In genomic region chr2:222424729-222425671, GRCh38 we compare ENCODE assay signal across 9 cellular contexts. TPM values are rescaled to one million over a fixed set of nuclear protein-coding genes. Genes with fewer than 3 reads are reported as not detected.
DNase-seq lines count a peak whose midpoint lies in the region; ATAC-seq and TF ChIP-seq lines count a peak whose summit lies in the region.
"Had no signal": no experiment of that assay in that cellular context is flagged by ENCODE, and none has a peak within 500 bp of the region (broad histone marks: within the 10 kb centered on the region; RNA-seq: fewer than 3 reads in every experiment).

No MANE protein-coding gene starts in this region.

- no peaks in the 10 kb centered on the region for H3K9me3 ChIP-seq in esophagus (ENCODE audit: control insufficient read depth in 2 of 2, insufficient read depth in 1 of 2, low read depth in 1 of 2, low read length in 1 of 2)
- no peaks in the 10 kb centered on the region for H3K9me3 ChIP-seq in neutrophil

- intact Hi-C loops in activated CD4-positive, alpha-beta memory T cell treated with anti-CD3 and anti-CD28 coated beads for 36 hours (cut with micrococcal nuclease), result loop anchor here (10.0 kb wide), 2 partner anchors 390 to 850 kb away; partner anchors contain the start of gene EPHA4

- H3K36me3 ChIP-seq in esophagus (ENCODE audit: control insufficient read depth in 2 of 2, insufficient read depth in 2 of 2, low read length in 1 of 2) (no peaks in the 10 kb centered on the region), neutrophil (no peaks in the 10 kb centered on the region)

- peaks cover 0 to 3% of the 10 kb centered on the region in 2 donors for H3K27me3 ChIP-seq in esophagus (ENCODE audit: control insufficient read depth in 1 of 2, insufficient read depth in 2 of 2, low read length in 2 of 2)
- peaks cover 94% of the 10 kb centered on the region for H3K27me3 ChIP-seq in neutrophil

- CTCF ChIA-PET in activated CD4-positive, alpha-beta memory T cell treated with anti-CD3 and anti-CD28 coated beads for 36 hours (lab: Charles Lee), result interaction anchor here (2.5 kb wide), 1 partner anchor 107 kb away, joined by 12 read pairs; no protein-coding TSS in a partner anchor

- H3K4me1 ChIP-seq in esophagus (ENCODE audit: control insufficient read depth in 2 of 2, insufficient read depth in 2 of 2, low read length in 1 of 2) (peaks cover 3 to 10% of the 10 kb centered on the region in 2 donors), neutrophil (ENCODE audit: control insufficient read depth in 1 of 2, insufficient read depth in 1 of 2, low read depth in 1 of 2, low read length in 1 of 2) (peaks cover 10 to 26% of the 10 kb centered on the region in 2 experiments)

- DNase-seq in NCI-H2196 (lab: John Stamatoyannopoulos, UW; ENCODE audit: unreplicated experiment), result peak; percentile 18
- DNase-seq in NCI-H2196 treated with DMSO at 0.1 percent for 48 hours (lab: John Stamatoyannopoulos, UW; ENCODE audit: unreplicated experiment), result no peak
- DNase-seq in activated CD4-positive, alpha-beta memory T cell treated with anti-CD3 and anti-CD28 coated beads for 36 hours, result peak; percentile 72
- DNase-seq in 8988T, result no peak
- no peak for DNase-seq in AML-193 (lab: John Stamatoyannopoulos, UW)

- peak; percentile 14 for ATAC-seq in HG03196 (IDR thresholded peaks at IDR 0.05; ENCODE audit: unreplicated experiment)

- peaks cover 24% of the 10 kb centered on the region for H3K36me3 Mint-ChIP-seq in activated CD4-positive, alpha-beta memory T cell treated with anti-CD3 and anti-CD28 coated beads for 36 hours

- peaks cover 7% of the 10 kb centered on the region for H3K27me3 Mint-ChIP-seq in activated CD4-positive, alpha-beta memory T cell treated with anti-CD3 and anti-CD28 coated beads for 36 hours

- POLR2A ChIA-PET in activated CD4-positive, alpha-beta memory T cell treated with anti-CD3 and anti-CD28 coated beads for 36 hours (lab: Charles Lee), result interaction anchor here (2.5 kb wide), 1 partner anchor 107 kb away, joined by 8 read pairs; no protein-coding TSS in a partner anchor

- peak overlapping the region; percentile 90 for H3K4me3 Mint-ChIP-seq in activated CD4-positive, alpha-beta memory T cell treated with anti-CD3 and anti-CD28 coated beads for 36 hours

- WGBS in esophagus, 2 donors, result 10 to 14% methylated on average over 71 to 74 of the region's 74 CpGs

- peak overlapping the region; percentile 85 for H3K27ac Mint-ChIP-seq in activated CD4-positive, alpha-beta memory T cell treated with anti-CD3 and anti-CD28 coated beads for 36 hours

- H3K4me1 Mint-ChIP-seq in activated CD4-positive, alpha-beta memory T cell treated with anti-CD3 and anti-CD28 coated beads for 36 hours (ENCODE audit: low read depth), result peaks cover 61% of the 10 kb centered on the region

- peaks cover 8% of the 10 kb centered on the region for H3K9me3 Mint-ChIP-seq in activated CD4-positive, alpha-beta memory T cell treated with anti-CD3 and anti-CD28 coated beads for 36 hours

- TF ChIP-seq CTCF in neutrophil (IDR thresholded peaks at IDR 0.05), result no peak

- H3K27ac ChIP-seq in esophagus (ENCODE audit: low read depth in 2 of 2, low read length in 1 of 2) (peak overlapping the region; percentile 69 to 83), neutrophil (no peak overlapping the region)

- peak overlapping the region; percentile 79 to 83 for H3K4me3 ChIP-seq in esophagus (ENCODE audit: low read depth in 1 of 2, low read length in 2 of 2)
- H3K4me3 ChIP-seq in neutrophil (ENCODE audit: low read depth in 1 of 2, low read length in 1 of 2), result peak overlapping the region; percentile 53 to 63

RNA-seq across cellular contexts. Expression of gene SGPP2, which starts 0.7 kb away (rescaled TPM):
- total RNA-seq in activated CD4-positive, alpha-beta memory T cell treated with anti-CD3 and anti-CD28 coated beads for 36 hours, result 10 to 100 TPM; 20.3 to 20.8 TPM
- polyA plus RNA-seq in esophagus, result 10 to 100 TPM in 1 of 2 donors, 1 to 10 TPM in 1; 5.5 to 13.9 TPM
- polyA plus RNA-seq: BJ had no signal

Comparison
In these comparisons a context has a peak if more than half of its experiments do, and no peak if none do; other contexts are left out.
1. DNase-seq: peak in NCI-H2196 (single experiment) and activated CD4-positive, alpha-beta memory T cell treated with anti-CD3 and anti-CD28 coated beads for 36 hours (single experiment); none in NCI-H2196 treated with DMSO at 0.1 percent for 48 hours (single experiment), 8988T (single experiment) and AML-193 (0 of 2).